ENCODE assay signal across 19 cellular contexts in the genomic region with DNA sequence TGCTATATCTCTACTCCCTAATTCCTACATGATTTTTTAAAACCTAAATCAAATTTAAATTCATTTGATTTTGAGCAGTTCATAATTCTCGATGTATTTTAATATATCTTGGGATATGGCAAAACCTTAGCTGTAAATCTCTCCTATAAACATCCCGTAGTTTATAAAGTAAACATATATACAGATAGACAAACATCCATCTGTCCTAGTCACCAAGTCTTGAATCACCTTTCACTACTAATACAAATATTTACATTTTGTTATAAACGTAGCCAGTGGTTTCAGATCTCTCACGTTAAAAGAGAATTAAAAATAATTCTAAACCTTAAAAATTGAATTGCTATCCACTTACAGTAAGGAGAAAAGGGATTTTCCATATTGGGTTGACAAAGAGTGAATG.
"Had no signal": no experiment of that assay in that cellular context is flagged by ENCODE, and none has a peak within 500 bp of the region (broad histone marks: within the 10 kb centered on the region; RNA-seq: fewer than 3 reads in every experiment).

No MANE protein-coding gene starts in this region.

- FAIRE-seq: endothelial cell of umbilical vein, kidney, small intestine had no signal

- H3K4me2 ChIP-seq: hepatocyte had no signal

- H3K27me3 ChIP-seq: esophagus muscularis mucosa, gastroesophageal sphincter, heart left ventricle, neutrophil, right lobe of liver, transverse colon, upper lobe of right lung had no signal

- H3K27ac ChIP-seq: esophagus muscularis mucosa, foreskin keratinocyte, gastroesophageal sphincter, heart left ventricle, hepatocyte, neutrophil, parathyroid adenoma, right lobe of liver, thoracic aorta, transverse colon, upper lobe of right lung, uterus had no signal

- H3K9ac ChIP-seq: parathyroid adenoma had no signal

- H2AFZ ChIP-seq: hepatocyte, parathyroid adenoma had no signal

- H3K4me3 ChIP-seq: esophagus muscularis mucosa, gastroesophageal sphincter, heart left ventricle, hepatocyte, lung, right lobe of liver, thoracic aorta, transverse colon, upper lobe of right lung, uterus had no signal

- H3K36me3 ChIP-seq: esophagus muscularis mucosa, gastroesophageal sphincter, heart left ventricle, neutrophil, right lobe of liver, thoracic aorta, transverse colon, upper lobe of right lung, uterus had no signal

- ATAC-seq: gastroesophageal sphincter, heart left ventricle had no signal

- H3K9me3 ChIP-seq: esophagus muscularis mucosa, gastroesophageal sphincter, heart left ventricle, neutrophil, right lobe of liver, thoracic aorta, transverse colon, upper lobe of right lung, uterus had no signal

- H3K79me2 ChIP-seq: hepatocyte, parathyroid adenoma had no signal

- DNase-seq: effector memory CD4-positive, alpha-beta T cell; foreskin keratinocyte; heart left ventricle; kidney; natural killer cell; right lobe of liver; small intestine; stimulated activated CD4-positive, alpha-beta T cell treated with anti-CD3 and anti-CD28 coated beads, Interleukin-2, amount 100 ng/mL, for 48 hours; transverse colon; upper lobe of right lung; uterus had no signal

- H3K4me1 ChIP-seq: foreskin keratinocyte, heart left ventricle, parathyroid adenoma, transverse colon, upper lobe of right lung, uterus had no signal
